In genomic region chr2:71892896-71893295, GRCh38 we compare ENCODE assay signal across 1 cellular context.
TF ChIP-seq lines count a peak whose summit lies in the region.

No MANE protein-coding gene starts in this region.

TF ChIP-seq in SK-N-SH, 30 proteins besides CTCF, POLR2A, EP300 and RAD21 (continued from another document):
- TF ChIP-seq USF1 (IDR thresholded peaks at IDR 0.05; ENCODE audit: borderline replicate concordance, low read depth) (no peak), SMC3 (IDR thresholded peaks at IDR 0.05; ENCODE audit: low read depth, low read length) (no peak)
